ENCODE assay signal across 19 cellular contexts in genomic region chr17:14468858-14469257, GRCh38.
DNase-seq lines count a peak whose midpoint lies in the region; ATAC-seq, FAIRE-seq and TF ChIP-seq lines count a peak whose summit lies in the region.
"Had no signal": no experiment of that assay in that cellular context is flagged by ENCODE, and none has a peak within 500 bp of the region (broad histone marks: within the 10 kb centered on the region; RNA-seq: fewer than 3 reads in every experiment).

No MANE protein-coding gene starts in this region.

- H2BK12ac ChIP-seq in mesenchymal stem cell (ENCODE audit: low read length in 2 of 2) = peak overlapping the region; percentile 29 to 97
- no peak overlapping the region for H2BK12ac ChIP-seq in trophoblast cell (ENCODE audit: low read length)

- no peaks in the 10 kb centered on the region for H3K79me2 ChIP-seq in DND-41 (ENCODE audit: insufficient read depth, low read length)
- no peaks in the 10 kb centered on the region for H3K79me2 ChIP-seq in trophoblast cell (ENCODE audit: control insufficient read depth, insufficient read depth, low read length, poor library complexity)

- H2BK15ac ChIP-seq in mesenchymal stem cell (ENCODE audit: low read depth, poor library complexity, severe bottlenecking) = no peak overlapping the region

- H3K18ac ChIP-seq in mesenchymal stem cell (ENCODE audit: low read depth in 1 of 2, low read length in 2 of 2) (peak overlapping the region; percentile 79 to 82), trophoblast cell (ENCODE audit: low read length) (no peak overlapping the region)

- no peak overlapping the region for H3K27ac ChIP-seq in A549
- peak overlapping the region; percentile 51; the same call in 1 of the 2 replicates for H3K27ac ChIP-seq in DND-41 (ENCODE audit: low read length)
- H3K27ac ChIP-seq in mesenchymal stem cell (ENCODE audit: low read length, poor library complexity, severe bottlenecking) = no peak overlapping the region
- no peak overlapping the region for H3K27ac ChIP-seq in trophoblast cell (ENCODE audit: low read depth, low read length)
- H3K27ac ChIP-seq: C4-2B had no signal

- FAIRE-seq in A549 (lab: Jason Lieb, UNC) = peak; percentile 74
- FAIRE-seq: GM12891, GM18507 had no signal

- no peak overlapping the region for H2BK5ac ChIP-seq in mesenchymal stem cell (ENCODE audit: low read depth, low read length, poor library complexity, severe bottlenecking)
- H2BK5ac ChIP-seq in trophoblast cell (ENCODE audit: low read depth, low read length, poor library complexity) = no peak overlapping the region

- TF ChIP-seq RAD21 in A549 (conservative IDR thresholded peaks at IDR 0.05 in 1 of 2, IDR thresholded peaks at IDR 0.05 in 1 of 2) = no peak

- H2BK120ac ChIP-seq in mesenchymal stem cell (ENCODE audit: low read depth, low read length) (no peak overlapping the region), trophoblast cell (ENCODE audit: insufficient read depth, low read length, poor library complexity) (no peak overlapping the region)

- H3K9me3 ChIP-seq in A549 (no peaks in the 10 kb centered on the region), DND-41 (ENCODE audit: insufficient read depth, low read length, severe bottlenecking) (no peaks in the 10 kb centered on the region), mesenchymal stem cell (ENCODE audit: control insufficient read depth, low read length) (no peaks in the 10 kb centered on the region), trophoblast cell (ENCODE audit: insufficient read depth, low read depth, low read length) (no peaks in the 10 kb centered on the region)
- H3K9me3 ChIP-seq: Caco-2 had no signal

- H3K4me3 ChIP-seq in A549 = no peak overlapping the region
- no peak overlapping the region for H3K4me3 ChIP-seq in DND-41 (ENCODE audit: low read depth in 1 of 2, low read length in 2 of 2)
- H3K4me3 ChIP-seq in mesenchymal stem cell (ENCODE audit: insufficient read depth in 1 of 2, low read depth in 1 of 2, low read length in 2 of 2) = no peak overlapping the region
- no peak overlapping the region for H3K4me3 ChIP-seq in trophoblast cell (ENCODE audit: low read depth, low read length)
- H3K4me3 ChIP-seq: GM23338 had no signal

- TF ChIP-seq POLR2A in A549 (IDR thresholded peaks at IDR 0.05; ENCODE audit: low read length) = no peak
- TF ChIP-seq POLR2A in erythroblast (IDR thresholded peaks at IDR 0.05; ENCODE audit: low read length) = no peak

- POLR2A ChIA-PET in A549 (lab: Yijun Ruan, JAX) = no interaction called here

- CTCF ChIA-PET in A549 (lab: Yijun Ruan, JAX) = no interaction called here

- H4K20me1 ChIP-seq in DND-41 (ENCODE audit: insufficient read depth, low read length) = no peaks in the 10 kb centered on the region

- H4K12ac ChIP-seq in trophoblast cell (ENCODE audit: low read depth, low read length) = no peak overlapping the region

- H3K23ac ChIP-seq in mesenchymal stem cell (ENCODE audit: low read length in 2 of 2) = no peak overlapping the region
- no peak overlapping the region for H3K23ac ChIP-seq in trophoblast cell (ENCODE audit: low read length)

- no peak overlapping the region for H4K8ac ChIP-seq in mesenchymal stem cell (ENCODE audit: low read length)
- H4K8ac ChIP-seq in trophoblast cell (ENCODE audit: low read depth, low read length) = no peak overlapping the region

- peak overlapping the region; percentile 23 for H4K91ac ChIP-seq in mesenchymal stem cell (ENCODE audit: low read length)
- H4K91ac ChIP-seq in trophoblast cell (ENCODE audit: low read depth, low read length) = no peak overlapping the region

- H2AK5ac ChIP-seq in mesenchymal stem cell (ENCODE audit: low read length, severe bottlenecking) = no peak overlapping the region
- H2AK5ac ChIP-seq in trophoblast cell (ENCODE audit: low read length) = no peak overlapping the region

- H3K27me3 ChIP-seq in DND-41 (ENCODE audit: insufficient read depth, low read length, poor library complexity) (no peaks in the 10 kb centered on the region), mesenchymal stem cell (ENCODE audit: control insufficient read depth in 1 of 2, insufficient read depth in 1 of 2, low read length in 2 of 2) (no peaks in the 10 kb centered on the region), trophoblast cell (ENCODE audit: insufficient read depth, low read length) (no peaks in the 10 kb centered on the region)

- H3K4ac ChIP-seq in mesenchymal stem cell (ENCODE audit: low read depth in 1 of 2, low read length in 2 of 2) = peak overlapping the region in 1 of 2 experiments; percentile 19
- no peak overlapping the region for H3K4ac ChIP-seq in trophoblast cell (ENCODE audit: low read depth, low read length)

- ATAC-seq in A549 (no peak), DND-41 (ENCODE audit: insufficient read depth, low read depth) (no peak)
- ATAC-seq: CD8-positive, alpha-beta T cell; GM23338; HCT116 had no signal

- no peak overlapping the region for H2AFZ ChIP-seq in DND-41 (ENCODE audit: low read depth, low read length)
- H2AFZ ChIP-seq in mesenchymal stem cell (ENCODE audit: low read depth, low read length) = no peak overlapping the region
- H2AFZ ChIP-seq in trophoblast cell (ENCODE audit: insufficient read depth, low read length, poor library complexity) = no peak overlapping the region
- H2AFZ ChIP-seq: GM23338 had no signal

- 67% methylated on average over 3 of the region's 3 CpGs for WGBS in A549 (ENCODE audit: missing lambda C conversion rate)
- WGBS in mesenchymal stem cell = 100% methylated on average over 2 of the region's 3 CpGs
- no CpG with 5 or more reads among the region's 3 CpGs for WGBS in trophoblast cell (ENCODE audit: extremely low coverage, insufficient coverage, insufficient read length)

- peaks cover 28% of the 10 kb centered on the region for H3K4me1 ChIP-seq in A549
- peaks cover 20% of the 10 kb centered on the region for H3K4me1 ChIP-seq in DND-41 (ENCODE audit: insufficient read depth, low read length)
- H3K4me1 ChIP-seq in mesenchymal stem cell (ENCODE audit: control insufficient read depth, insufficient read depth, low read depth, low read length) = peaks cover 4% of the 10 kb centered on the region
- H3K4me1 ChIP-seq in trophoblast cell (ENCODE audit: control insufficient read depth in 1 of 2, insufficient read depth in 2 of 2, low read length in 2 of 2) = no peaks in the 10 kb centered on the region
- H3K4me1 ChIP-seq: Caco-2 had no signal

- H3K4me2 ChIP-seq in A549 (no peak overlapping the region), DND-41 (ENCODE audit: insufficient read depth, low read length) (no peak overlapping the region), mesenchymal stem cell (ENCODE audit: low read length, poor library complexity, severe bottlenecking) (no peak overlapping the region), trophoblast cell (ENCODE audit: low read length) (no peak overlapping the region)
- H3K4me2 ChIP-seq: GM23338 had no signal

- no peak for TF ChIP-seq EP300 in A549 (IDR thresholded peaks at IDR 0.05)

- H3K79me1 ChIP-seq in mesenchymal stem cell (replicated peaks; ENCODE audit: low read length, poor library complexity, severe bottlenecking) (no peaks in the 10 kb centered on the region), trophoblast cell (ENCODE audit: low read length) (no peaks in the 10 kb centered on the region)

- H3K14ac ChIP-seq in mesenchymal stem cell (ENCODE audit: low read length in 2 of 2) (peak overlapping the region in 1 of 2 experiments; percentile 83), trophoblast cell (ENCODE audit: low read length) (no peak overlapping the region)

- H3K36me3 ChIP-seq in DND-41 (ENCODE audit: insufficient read depth, low read length) (no peaks in the 10 kb centered on the region), mesenchymal stem cell (ENCODE audit: control insufficient read depth in 1 of 2, insufficient read depth in 2 of 2, low read depth in 1 of 2, low read length in 2 of 2) (no peaks in the 10 kb centered on the region), trophoblast cell (ENCODE audit: control insufficient read depth in 1 of 2, insufficient read depth in 2 of 2, low read length in 2 of 2) (no peaks in the 10 kb centered on the region)

- no peak overlapping the region for H3K9ac ChIP-seq in DND-41 (ENCODE audit: low read depth, low read length)
- no peak overlapping the region for H3K9ac ChIP-seq in mesenchymal stem cell (ENCODE audit: low read length)
- H3K9ac ChIP-seq in trophoblast cell (ENCODE audit: low read length) = no peak overlapping the region

- DNase-seq in A549 (ENCODE audit: low read depth in 1 of 2, low spot score in 1 of 2) (no peak), DND-41 (no peak), mesenchymal stem cell (no peak), SIG-M5 treated with dmso at 0.1 percent for 504 hours (lab: John Stamatoyannopoulos, UW; ENCODE audit: unreplicated experiment) (no peak), erythroblast (lab: John Stamatoyannopoulos, UW) (no peak), trophoblast cell (no peak)
- DNase-seq: 8988T; Caco-2; CD4-positive, CD25-positive, alpha-beta regulatory T cell; CD8-positive, alpha-beta T cell; DMS 273 treated with DMSO at 0.1 percent for 48 hours; DMS79; GF-D8; H9 had no signal

- TF ChIP-seq CTCF in A549 (IDR thresholded peaks at IDR 0.05) = no peak
- TF ChIP-seq CTCF in DND-41 (IDR thresholded peaks at IDR 0.05; ENCODE audit: borderline replicate concordance, extremely low read depth, low read length, poor library complexity, severe bottlenecking) = no peak

TF ChIP-seq in A549, 52 proteins besides CTCF, POLR2A, EP300 and RAD21:
- no peak for TF ChIP-seq KDM1A (IDR thresholded peaks at IDR 0.05; ENCODE audit: low read depth)
- TF ChIP-seq USF2 (IDR thresholded peaks at IDR 0.05) = no peak
- TF ChIP-seq NPAS2 (CRISPR knock-in tag; IDR thresholded peaks at IDR 0.05; ENCODE audit: borderline replicate concordance) = no peak
- no peak for TF ChIP-seq HOXB5 (CRISPR knock-in tag; IDR thresholded peaks at IDR 0.05)
- peak; percentile 77 for TF ChIP-seq MAFK (IDR thresholded peaks at IDR 0.05; ENCODE audit: partially characterized antibody)
- no peak for TF ChIP-seq NFE2L2 (conservative IDR thresholded peaks at IDR 0.05; ENCODE audit: low read length)
- TF ChIP-seq HOXA7 (CRISPR knock-in tag; IDR thresholded peaks at IDR 0.05) = no peak
TF ChIP-seq in A549: peak in this region for 1.
